10 cellular contexts compared by ENCODE assay signal in genomic region chr16:31216116-31216469, GRCh38. TPM values are rescaled to one million over a fixed set of nuclear protein-coding genes. Genes with fewer than 3 reads are reported as not detected.
DNase-seq lines count a peak whose midpoint lies in the region; ATAC-seq and TF ChIP-seq lines count a peak whose summit lies in the region.
"Had no signal": no experiment of that assay in that cellular context is flagged by ENCODE, and none has a peak within 500 bp of the region (broad histone marks: within the 10 kb centered on the region; RNA-seq: fewer than 3 reads in every experiment).

No MANE protein-coding gene starts in this region.

- peaks cover 3% of the 10 kb centered on the region for H3K9me3 Mint-ChIP-seq in glutamatergic neuron (ENCODE audit: unreplicated experiment)

- peaks cover 18% of the 10 kb centered on the region for H3K4me1 ChIP-seq in skeletal muscle satellite cell (ENCODE audit: control insufficient read depth, insufficient read depth, low read length)

- no peak for ATAC-seq in GM21515 (IDR thresholded peaks at IDR 0.05; ENCODE audit: unreplicated experiment)
- ATAC-seq in HG02642 (IDR thresholded peaks at IDR 0.05; ENCODE audit: poor library complexity, unreplicated experiment) = no peak

- H3K36me3 ChIP-seq in H7 (replicated peaks; ENCODE audit: control insufficient read depth, insufficient read depth, low read length) (no peaks in the 10 kb centered on the region), skeletal muscle satellite cell (ENCODE audit: insufficient read depth, low read length) (peaks cover 4% of the 10 kb centered on the region)

- H3K27ac ChIP-seq in VCaP = peak overlapping the region; percentile 51; the same call in 1 of the 2 replicates

- peaks cover 3% of the 10 kb centered on the region for H3K4me1 Mint-ChIP-seq in glutamatergic neuron (ENCODE audit: low read depth, unreplicated experiment)

- DNase-seq in H7 (no peak), glutamatergic neuron (no peak), H4 (ENCODE audit: low spot score) (no peak)
- DNase-seq: GF-D8, NCI-H446 had no signal

- H3K27me3 Mint-ChIP-seq in glutamatergic neuron (ENCODE audit: unreplicated experiment) = peaks cover 31% of the 10 kb centered on the region

- peak overlapping the region; percentile 80 for H3K4me3 Mint-ChIP-seq in glutamatergic neuron (ENCODE audit: unreplicated experiment)

- H3K9ac ChIP-seq in skeletal muscle satellite cell (ENCODE audit: low read depth, low read length) = peak overlapping the region; percentile 89

- H3K36me3 Mint-ChIP-seq in glutamatergic neuron (ENCODE audit: unreplicated experiment) = no peaks in the 10 kb centered on the region

- H3K9me3 ChIP-seq in skeletal muscle satellite cell (replicated peaks; ENCODE audit: low read length) = no peaks in the 10 kb centered on the region

- no peak for TF ChIP-seq CTCF in VCaP (conservative IDR thresholded peaks at IDR 0.05)
- no peak for TF ChIP-seq CTCF in glutamatergic neuron (IDR thresholded peaks at IDR 0.05; ENCODE audit: partially characterized antibody, unreplicated experiment)

- peak overlapping the region; percentile 90 for H3K4me2 ChIP-seq in skeletal muscle satellite cell (ENCODE audit: low read length)

- no peak overlapping the region for H3K27ac Mint-ChIP-seq in glutamatergic neuron (ENCODE audit: unreplicated experiment)

- H3K27me3 ChIP-seq in H7 (ENCODE audit: control insufficient read depth, insufficient read depth, low read length) = peaks cover 48% of the 10 kb centered on the region
- H3K27me3 ChIP-seq in skeletal muscle satellite cell (ENCODE audit: control insufficient read depth, insufficient read depth, low read length) = peaks cover 6% of the 10 kb centered on the region

- H3K4me3 ChIP-seq in H7 (ENCODE audit: insufficient read depth, low read depth, low read length) (peak overlapping the region; percentile 59; the same call in 1 of the 2 replicates), skeletal muscle satellite cell (ENCODE audit: low read length) (peak overlapping the region; percentile 78)

RNA-seq across cellular contexts. Expression of gene PYDC1, which starts 0.8 kb away (rescaled TPM):
- not detected in 2 replicates for total RNA-seq in H7 (2014; rRNA removed; shearing (Covaris generic))
- total RNA-seq in glutamatergic neuron (ENCODE audit: unreplicated experiment) = not detected
- not detected in 2 replicates for total RNA-seq in skeletal muscle satellite cell (2012; rRNA removed)
- not detected in 2 replicates for total RNA-seq in H4 (2014; rRNA removed; shearing (Covaris generic))
- total RNA-seq: liver had no signal

RNA-seq across cellular contexts. Expression of gene TRIM72, which starts 2.2 kb away (rescaled TPM):
- total RNA-seq in H7 (2014; rRNA removed; shearing (Covaris generic)) = 0.03 and 0.44 TPM in 2 replicates
- 0.10 TPM for total RNA-seq in glutamatergic neuron (ENCODE audit: unreplicated experiment)
- total RNA-seq in skeletal muscle satellite cell (2012; rRNA removed) = 1.5 and 5.9 TPM in 2 replicates
- not detected in 2 replicates for total RNA-seq in H4 (2014; rRNA removed; shearing (Covaris generic))

RNA-seq across cellular contexts. Expression of gene PYCARD, which starts 13.5 kb away (rescaled TPM):
- 32.2 and 35.2 TPM in 2 replicates for total RNA-seq in H7 (2014; rRNA removed; shearing (Covaris generic))
- total RNA-seq in glutamatergic neuron (ENCODE audit: unreplicated experiment) = 0.71 TPM
- total RNA-seq in skeletal muscle satellite cell (2012; rRNA removed) = 51.5 and 71.2 TPM in 2 replicates
- not detected in 2 replicates for total RNA-seq in H4 (2014; rRNA removed; shearing (Covaris generic))

RNA-seq across cellular contexts. Expression of gene FUS, which starts 36.2 kb away (rescaled TPM):
- 35.3 and 39.8 TPM in 2 replicates for total RNA-seq in H7 (2014; rRNA removed; shearing (Covaris generic))
- 473 TPM for total RNA-seq in glutamatergic neuron (ENCODE audit: unreplicated experiment)
- total RNA-seq in skeletal muscle satellite cell (2012; rRNA removed) = 34.0 and 41.9 TPM in 2 replicates
- 21.5 and 25.8 TPM in 2 replicates for total RNA-seq in H4 (2014; rRNA removed; shearing (Covaris generic))

RNA-seq across cellular contexts. Expression of gene ITGAM, which starts 43.7 kb away (rescaled TPM):
- total RNA-seq in H7 (2014; rRNA removed; shearing (Covaris generic)) = 0.04 TPM in 1 of 2 replicates, not detected in the other
- not detected for total RNA-seq in glutamatergic neuron (ENCODE audit: unreplicated experiment)
- under 0.01 TPM in 1 of 2 replicates, not detected in the other for total RNA-seq in skeletal muscle satellite cell (2012; rRNA removed)
- total RNA-seq in H4 (2014; rRNA removed; shearing (Covaris generic)) = 0.02 TPM in 2 replicates

Comparison
In these comparisons a context has a peak if more than half of its experiments do, and no peak if none do; other contexts are left out.
1. RNA of gene PYCARD, which starts 13.5 kb away (total RNA-seq): 32.2 to 35.2 TPM in H7; 0.71 TPM in glutamatergic neuron (single experiment) and not detected in H4; every median in the first group is over 10 times any median in the second.